1 cellular context compared by ENCODE assay signal in the genomic region with DNA sequence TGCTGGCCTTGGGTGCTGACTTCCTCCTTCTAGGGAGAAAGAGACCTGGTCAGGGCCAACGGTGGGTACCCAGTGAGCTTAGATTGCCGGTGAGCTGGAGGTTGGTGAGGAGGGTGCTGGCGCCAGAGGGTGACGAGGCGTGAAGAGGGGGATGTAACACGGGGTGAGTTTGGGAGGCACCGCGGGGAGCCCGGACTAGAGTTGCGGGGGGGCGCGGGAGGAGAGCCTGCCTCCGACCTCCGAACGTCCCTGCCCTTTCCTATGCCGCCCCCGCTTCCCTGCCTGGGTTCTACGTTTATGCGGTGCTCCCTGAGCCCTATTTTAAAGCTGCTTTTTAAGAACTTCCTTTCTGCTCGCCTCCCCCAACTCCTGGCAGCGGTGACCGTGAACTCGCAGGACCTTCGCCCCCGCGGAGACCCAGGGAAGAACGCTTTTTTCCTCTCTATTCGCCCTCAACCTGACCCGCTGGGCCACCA.
A peak's percentile ranks its signal among the peaks of the same experiment; 100 is the strongest.
TF ChIP-seq lines count a peak whose summit lies in the region.

No MANE protein-coding gene starts in this region.

TF ChIP-seq in GM12878, 131 proteins besides CTCF, POLR2A, EP300 and RAD21:
- TF ChIP-seq EED (IDR thresholded peaks at IDR 0.05; ENCODE audit: low read depth) (no peak), SMARCA5 (IDR thresholded peaks at IDR 0.05) (no peak), EGR1 (IDR thresholded peaks at IDR 0.05; ENCODE audit: borderline replicate concordance in 1 of 2, low read depth in 2 of 2, low read length in 2 of 2) (peak in 1 of 2 experiments; percentile 46; a peak in 1 of 3 replicates), TCF3 (IDR thresholded peaks at IDR 0.05; ENCODE audit: borderline replicate concordance, insufficient read depth, low read depth, low read length) (no peak), ETV6 (conservative IDR thresholded peaks at IDR 0.05 in 1 of 2, IDR thresholded peaks at IDR 0.05 in 1 of 2; ENCODE audit: borderline replicate concordance in 1 of 2, low read depth in 1 of 2) (no peak), ZNF384 (IDR thresholded peaks at IDR 0.05; ENCODE audit: borderline replicate concordance, low read depth, low read length) (no peak), NR2F1 (conservative IDR thresholded peaks at IDR 0.05) (no peak), CREB1 (IDR thresholded peaks at IDR 0.05; ENCODE audit: low read depth) (no peak), GATAD2B (conservative IDR thresholded peaks at IDR 0.05; ENCODE audit: low read depth) (no peak), FOS (IDR thresholded peaks at IDR 0.05; ENCODE audit: borderline replicate concordance, extremely low read depth, insufficient read length) (no peak), DPF2 (IDR thresholded peaks at IDR 0.05) (0 out of 2 replicates have a peak, but pooled peaks have one; percentile 32), BCL11A (IDR thresholded peaks at IDR 0.05; ENCODE audit: low read depth, low read length) (no peak), PAX5 (IDR thresholded peaks at IDR 0.05; ENCODE audit: borderline replicate concordance, low read depth, low read length) (peak; percentile 45; the same call in 1 of the 2 replicates), GABPA (IDR thresholded peaks at IDR 0.05; ENCODE audit: low read depth) (no peak)
- TF ChIP-seq, protein P1, sequence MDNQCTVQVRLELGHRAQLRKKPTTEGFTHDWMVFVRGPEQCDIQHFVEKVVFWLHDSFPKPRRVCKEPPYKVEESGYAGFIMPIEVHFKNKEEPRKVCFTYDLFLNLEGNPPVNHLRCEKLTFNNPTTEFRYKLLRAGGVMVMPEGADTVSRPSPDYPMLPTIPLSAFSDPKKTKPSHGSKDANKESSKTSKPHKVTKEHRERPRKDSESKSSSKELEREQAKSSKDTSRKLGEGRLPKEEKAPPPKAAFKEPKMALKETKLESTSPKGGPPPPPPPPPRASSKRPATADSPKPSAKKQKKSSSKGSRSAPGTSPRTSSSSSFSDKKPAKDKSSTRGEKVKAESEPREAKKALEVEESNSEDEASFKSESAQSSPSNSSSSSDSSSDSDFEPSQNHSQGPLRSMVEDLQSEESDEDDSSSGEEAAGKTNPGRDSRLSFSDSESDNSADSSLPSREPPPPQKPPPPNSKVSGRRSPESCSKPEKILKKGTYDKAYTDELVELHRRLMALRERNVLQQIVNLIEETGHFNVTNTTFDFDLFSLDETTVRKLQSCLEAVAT (IDR thresholded peaks at IDR 0.05), result no peak
